In the genomic region with DNA sequence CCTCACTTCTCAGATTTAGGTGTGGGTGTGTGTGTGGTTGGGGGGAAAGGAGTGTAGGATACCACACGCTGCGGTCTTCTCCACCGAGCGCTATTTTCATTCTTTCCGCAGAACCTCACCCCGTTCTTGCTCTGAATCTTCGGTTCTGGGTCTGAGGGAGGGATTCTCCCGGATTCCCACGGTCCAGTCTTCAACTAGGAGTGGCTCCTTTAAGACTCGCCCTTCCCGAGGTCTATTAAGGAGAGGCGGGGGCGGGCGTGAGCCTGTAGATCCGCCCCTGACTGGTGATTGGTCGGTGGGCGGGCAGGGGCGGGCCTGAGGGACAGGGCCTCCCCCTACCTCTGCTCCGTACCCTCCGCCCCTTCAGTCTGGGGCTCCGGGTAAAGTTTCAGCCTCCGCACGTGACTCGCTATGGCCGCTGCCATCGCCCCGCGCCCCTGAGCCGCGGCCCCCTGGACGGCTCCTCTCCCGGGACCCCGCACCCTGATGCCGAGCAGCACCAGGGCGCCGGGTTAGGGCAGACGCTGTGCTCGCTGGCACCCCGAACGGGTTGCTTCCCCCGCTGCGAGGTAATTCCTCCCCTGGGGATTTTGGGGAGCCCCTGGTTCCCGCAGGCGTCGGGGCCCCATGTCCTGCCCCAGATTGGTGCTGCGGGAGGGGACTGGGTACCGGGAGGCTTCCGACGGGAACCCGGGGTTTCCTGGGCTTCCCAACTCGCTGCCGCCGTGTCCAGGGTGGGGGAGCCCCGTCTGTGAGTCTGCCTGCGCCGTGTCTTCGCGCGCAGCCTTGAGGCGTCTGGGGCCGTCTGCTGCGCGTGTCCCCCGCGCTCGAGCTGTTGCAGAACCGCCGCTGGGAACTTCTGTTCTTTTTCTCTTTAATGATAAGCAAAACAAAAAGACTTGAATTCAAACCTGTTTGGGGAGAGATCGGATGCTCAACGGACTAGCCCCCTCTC, we compare ENCODE assay signal across 1 cellular context.
TF ChIP-seq lines count a peak whose summit lies in the region.

No MANE protein-coding gene starts in this region.

TF ChIP-seq in GM12878, 131 proteins besides CTCF, POLR2A, EP300 and RAD21 (continued from another document and continues in another):
- TF ChIP-seq ZNF687 (IDR thresholded peaks at IDR 0.05) (no peak), ESRRA (IDR thresholded peaks at IDR 0.05; ENCODE audit: low read length) (0 out of 2 replicates have a peak, but pooled peaks have one; percentile 39), POLR2AphosphoS5 (IDR thresholded peaks at IDR 0.05; ENCODE audit: low read length) (peak; percentile 43; the same call in 1 of the 2 replicates), ATF7 (IDR thresholded peaks at IDR 0.05; ENCODE audit: low read depth) (peak; percentile 26; the same call in 1 of the 2 replicates), SREBF2 (IDR thresholded peaks at IDR 0.05; ENCODE audit: low read length) (no peak), NFYA (IDR thresholded peaks at IDR 0.05; ENCODE audit: borderline replicate concordance, low read depth, low read length) (no peak), RUNX3 (IDR thresholded peaks at IDR 0.05; ENCODE audit: low read length) (no peak), MYC (IDR thresholded peaks at IDR 0.05; ENCODE audit: insufficient read depth, insufficient read length, insufficient replicate concordance, low read length, severe bottlenecking) (peak; percentile 26), CREM (IDR thresholded peaks at IDR 0.05; ENCODE audit: low read depth) (no peak), CEBPB (IDR thresholded peaks at IDR 0.05; ENCODE audit: borderline replicate concordance in 1 of 2, low read depth in 2 of 2, low read length in 2 of 2) (no peak), IRF4 (IDR thresholded peaks at IDR 0.05; ENCODE audit: low read depth, low read length) (no peak), MEF2B (IDR thresholded peaks at IDR 0.05; ENCODE audit: partially characterized antibody, poor library complexity, severe bottlenecking) (peak; percentile 93), ATF2 (IDR thresholded peaks at IDR 0.05; ENCODE audit: low read length) (no peak), ELK1 (IDR thresholded peaks at IDR 0.05; ENCODE audit: low read depth, low read length) (no peak), GATAD2B (conservative IDR thresholded peaks at IDR 0.05; ENCODE audit: low read depth) (peak; percentile 95), SUZ12 (IDR thresholded peaks at IDR 0.05; ENCODE audit: unreplicated experiment) (no peak), YY1 (IDR thresholded peaks at IDR 0.05; ENCODE audit: low read depth, low read length) (peak; percentile 94), MXI1 (IDR thresholded peaks at IDR 0.05; ENCODE audit: low read depth, low read length) (peak; percentile 89), SMAD1 (IDR thresholded peaks at IDR 0.05; ENCODE audit: low read depth, partially characterized antibody) (no peak), LARP7 (IDR thresholded peaks at IDR 0.05) (peak; percentile 79), PAX8 (IDR thresholded peaks at IDR 0.05) (no peak), ZNF207 (IDR thresholded peaks at IDR 0.05; ENCODE audit: borderline replicate concordance) (no peak), USF1 (IDR thresholded peaks at IDR 0.05; ENCODE audit: borderline replicate concordance, extremely low read length, insufficient read depth, low read depth, low read length) (peak; percentile 90), ZNF274 (IDR thresholded peaks at IDR 0.05; ENCODE audit: insufficient read depth, insufficient read length) (no peak), SKIL (IDR thresholded peaks at IDR 0.05; ENCODE audit: low read depth, poor library complexity, severe bottlenecking) (peak; percentile 33), NR2F1 (conservative IDR thresholded peaks at IDR 0.05) (peak; percentile 45; the same call in 1 of the 2 replicates), FOS (IDR thresholded peaks at IDR 0.05; ENCODE audit: borderline replicate concordance, extremely low read depth, insufficient read length) (peak; percentile 4), EED (IDR thresholded peaks at IDR 0.05; ENCODE audit: low read depth) (no peak), TCF7 (IDR thresholded peaks at IDR 0.05; ENCODE audit: borderline replicate concordance) (no peak), ZNF622 (IDR thresholded peaks at IDR 0.05) (no peak), SP1 (IDR thresholded peaks at IDR 0.05; ENCODE audit: low read depth, low read length) (peak; percentile 76)
- TF ChIP-seq, protein P1, sequence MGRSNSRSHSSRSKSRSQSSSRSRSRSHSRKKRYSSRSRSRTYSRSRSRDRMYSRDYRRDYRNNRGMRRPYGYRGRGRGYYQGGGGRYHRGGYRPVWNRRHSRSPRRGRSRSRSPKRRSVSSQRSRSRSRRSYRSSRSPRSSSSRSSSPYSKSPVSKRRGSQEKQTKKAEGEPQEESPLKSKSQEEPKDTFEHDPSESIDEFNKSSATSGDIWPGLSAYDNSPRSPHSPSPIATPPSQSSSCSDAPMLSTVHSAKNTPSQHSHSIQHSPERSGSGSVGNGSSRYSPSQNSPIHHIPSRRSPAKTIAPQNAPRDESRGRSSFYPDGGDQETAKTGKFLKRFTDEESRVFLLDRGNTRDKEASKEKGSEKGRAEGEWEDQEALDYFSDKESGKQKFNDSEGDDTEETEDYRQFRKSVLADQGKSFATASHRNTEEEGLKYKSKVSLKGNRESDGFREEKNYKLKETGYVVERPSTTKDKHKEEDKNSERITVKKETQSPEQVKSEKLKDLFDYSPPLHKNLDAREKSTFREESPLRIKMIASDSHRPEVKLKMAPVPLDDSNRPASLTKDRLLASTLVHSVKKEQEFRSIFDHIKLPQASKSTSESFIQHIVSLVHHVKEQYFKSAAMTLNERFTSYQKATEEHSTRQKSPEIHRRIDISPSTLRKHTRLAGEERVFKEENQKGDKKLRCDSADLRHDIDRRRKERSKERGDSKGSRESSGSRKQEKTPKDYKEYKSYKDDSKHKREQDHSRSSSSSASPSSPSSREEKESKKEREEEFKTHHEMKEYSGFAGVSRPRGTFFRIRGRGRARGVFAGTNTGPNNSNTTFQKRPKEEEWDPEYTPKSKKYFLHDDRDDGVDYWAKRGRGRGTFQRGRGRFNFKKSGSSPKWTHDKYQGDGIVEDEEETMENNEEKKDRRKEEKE (IDR thresholded peaks at IDR 0.05), result no peak
- TF ChIP-seq, protein P2, sequence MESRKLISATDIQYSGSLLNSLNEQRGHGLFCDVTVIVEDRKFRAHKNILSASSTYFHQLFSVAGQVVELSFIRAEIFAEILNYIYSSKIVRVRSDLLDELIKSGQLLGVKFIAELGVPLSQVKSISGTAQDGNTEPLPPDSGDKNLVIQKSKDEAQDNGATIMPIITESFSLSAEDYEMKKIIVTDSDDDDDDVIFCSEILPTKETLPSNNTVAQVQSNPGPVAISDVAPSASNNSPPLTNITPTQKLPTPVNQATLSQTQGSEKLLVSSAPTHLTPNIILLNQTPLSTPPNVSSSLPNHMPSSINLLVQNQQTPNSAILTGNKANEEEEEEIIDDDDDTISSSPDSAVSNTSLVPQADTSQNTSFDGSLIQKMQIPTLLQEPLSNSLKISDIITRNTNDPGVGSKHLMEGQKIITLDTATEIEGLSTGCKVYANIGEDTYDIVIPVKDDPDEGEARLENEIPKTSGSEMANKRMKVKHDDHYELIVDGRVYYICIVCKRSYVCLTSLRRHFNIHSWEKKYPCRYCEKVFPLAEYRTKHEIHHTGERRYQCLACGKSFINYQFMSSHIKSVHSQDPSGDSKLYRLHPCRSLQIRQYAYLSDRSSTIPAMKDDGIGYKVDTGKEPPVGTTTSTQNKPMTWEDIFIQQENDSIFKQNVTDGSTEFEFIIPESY (IDR thresholded peaks at IDR 0.05), result no peak
- TF ChIP-seq, protein P3, sequence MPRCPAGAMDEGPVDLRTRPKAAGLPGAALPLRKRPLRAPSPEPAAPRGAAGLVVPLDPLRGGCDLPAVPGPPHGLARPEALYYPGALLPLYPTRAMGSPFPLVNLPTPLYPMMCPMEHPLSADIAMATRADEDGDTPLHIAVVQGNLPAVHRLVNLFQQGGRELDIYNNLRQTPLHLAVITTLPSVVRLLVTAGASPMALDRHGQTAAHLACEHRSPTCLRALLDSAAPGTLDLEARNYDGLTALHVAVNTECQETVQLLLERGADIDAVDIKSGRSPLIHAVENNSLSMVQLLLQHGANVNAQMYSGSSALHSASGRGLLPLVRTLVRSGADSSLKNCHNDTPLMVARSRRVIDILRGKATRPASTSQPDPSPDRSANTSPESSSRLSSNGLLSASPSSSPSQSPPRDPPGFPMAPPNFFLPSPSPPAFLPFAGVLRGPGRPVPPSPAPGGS (IDR thresholded peaks at IDR 0.05; ENCODE audit: borderline replicate concordance, insufficient read depth, low read depth, low read length, poor library complexity, severe bottlenecking), result no peak
- TF ChIP-seq, protein P4, sequence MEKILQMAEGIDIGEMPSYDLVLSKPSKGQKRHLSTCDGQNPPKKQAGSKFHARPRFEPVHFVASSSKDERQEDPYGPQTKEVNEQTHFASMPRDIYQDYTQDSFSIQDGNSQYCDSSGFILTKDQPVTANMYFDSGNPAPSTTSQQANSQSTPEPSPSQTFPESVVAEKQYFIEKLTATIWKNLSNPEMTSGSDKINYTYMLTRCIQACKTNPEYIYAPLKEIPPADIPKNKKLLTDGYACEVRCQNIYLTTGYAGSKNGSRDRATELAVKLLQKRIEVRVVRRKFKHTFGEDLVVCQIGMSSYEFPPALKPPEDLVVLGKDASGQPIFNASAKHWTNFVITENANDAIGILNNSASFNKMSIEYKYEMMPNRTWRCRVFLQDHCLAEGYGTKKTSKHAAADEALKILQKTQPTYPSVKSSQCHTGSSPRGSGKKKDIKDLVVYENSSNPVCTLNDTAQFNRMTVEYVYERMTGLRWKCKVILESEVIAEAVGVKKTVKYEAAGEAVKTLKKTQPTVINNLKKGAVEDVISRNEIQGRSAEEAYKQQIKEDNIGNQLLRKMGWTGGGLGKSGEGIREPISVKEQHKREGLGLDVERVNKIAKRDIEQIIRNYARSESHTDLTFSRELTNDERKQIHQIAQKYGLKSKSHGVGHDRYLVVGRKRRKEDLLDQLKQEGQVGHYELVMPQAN (conservative IDR thresholded peaks at IDR 0.05), result peak; percentile 94
